In genomic region chr2:63484901-63485300, GRCh38 we compare ENCODE assay signal across 18 cellular contexts.
A peak's percentile ranks its signal among the peaks of the same experiment; 100 is the strongest.
DNase-seq lines count a peak whose midpoint lies in the region; ATAC-seq and TF ChIP-seq lines count a peak whose summit lies in the region.
"Had no signal": no experiment of that assay in that cellular context is flagged by ENCODE, and none has a peak within 500 bp of the region (broad histone marks: within the 10 kb centered on the region; RNA-seq: fewer than 3 reads in every experiment).

No MANE protein-coding gene starts in this region.

- no peak overlapping the region for H2AK5ac ChIP-seq in H9 (ENCODE audit: insufficient read length, low read length)

- H2BK20ac ChIP-seq in H9 (ENCODE audit: low read depth, low read length, poor library complexity, severe bottlenecking): no peak overlapping the region

- H3K36me3 ChIP-seq in HUES64 (ENCODE audit: insufficient read depth, low read length): no peaks in the 10 kb centered on the region
- H3K36me3 ChIP-seq: BE2C had no signal

- H3K4me1 Mint-ChIP-seq in H9 (peaks cover 11 to 12% of the 10 kb centered on the region in 2 experiments), mesothelial cell of epicardium (no peaks in the 10 kb centered on the region)
- H3K4me1 Mint-ChIP-seq in activated T-helper 1 cell treated with anti-CD3 and anti-CD28 coated beads, Interleukin-12 subunit alpha, Interleukin-12 subunit beta, Interleukin-2, Interleukin-4 antibody, amounts not matched to agents 30 ng/mL and 10 ng/mL and 1 ng/mL, durations not matched to agents 14 hours and 24 hours and 36 hours (ENCODE audit: low read depth): no peaks in the 10 kb centered on the region

- H3K4me1 ChIP-seq in H9 (ENCODE audit: insufficient read depth, low read length): 0 out of 2 replicates have a peak, but pooled peaks cover 2% of the 10 kb centered on the region
- H3K4me1 ChIP-seq in HUES64 (ENCODE audit: insufficient read depth, low read length): peaks cover 9% of the 10 kb centered on the region; the same call in 1 of the 2 replicates
- H3K4me1 ChIP-seq: BE2C had no signal

- H3K4me3 ChIP-seq in HUES64 (ENCODE audit: low read length): no peak overlapping the region
- H3K4me3 ChIP-seq: SK-N-MC had no signal

- H3K56ac ChIP-seq in H9 (ENCODE audit: insufficient read length, low read depth, low read length): no peak overlapping the region

- H3K27ac Mint-ChIP-seq in H9 (peak overlapping the region in 2 of 3 experiments; percentile 34 to 53; a peak in 3 of 7 replicates), mesothelial cell of epicardium (peak overlapping the region; percentile 9)
- H3K27ac Mint-ChIP-seq in activated T-helper 1 cell treated with anti-CD3 and anti-CD28 coated beads, Interleukin-12 subunit alpha, Interleukin-12 subunit beta, Interleukin-2, Interleukin-4 antibody, amounts not matched to agents 30 ng/mL and 10 ng/mL and 1 ng/mL, durations not matched to agents 14 hours and 24 hours and 36 hours: no peak overlapping the region

- H3K9ac ChIP-seq in H9 (ENCODE audit: extremely low read depth, insufficient read length, low read length): no peak overlapping the region
- H3K9ac ChIP-seq in HUES64 (ENCODE audit: low read depth, low read length): no peak overlapping the region
- H3K9ac ChIP-seq: KMS-11 had no signal

- no peaks in the 10 kb centered on the region for H3K79me1 ChIP-seq in H9 (ENCODE audit: insufficient read depth, low read depth, low read length, poor library complexity, severe bottlenecking)

- H3K18ac ChIP-seq in H9 (ENCODE audit: insufficient read length, low read depth, low read length): no peak overlapping the region

- H3K23ac ChIP-seq in H9 (ENCODE audit: insufficient read length, low read depth, low read length): no peak overlapping the region

- no peak overlapping the region for H2BK12ac ChIP-seq in H9 (ENCODE audit: insufficient read length, low read depth, low read length)

- no peak overlapping the region for H2AFZ ChIP-seq in H9 (ENCODE audit: low read length)

- H3K27me3 ChIP-seq in H9 (ENCODE audit: insufficient read depth, low read length): no peaks in the 10 kb centered on the region
- no peaks in the 10 kb centered on the region for H3K27me3 ChIP-seq in HUES64 (ENCODE audit: insufficient read depth, low read length)
- H3K27me3 ChIP-seq: BE2C had no signal

- no peak overlapping the region for H3K27ac ChIP-seq in H9 (ENCODE audit: insufficient read length, low read depth, low read length)
- 0 out of 2 replicates have a peak overlapping the region, but pooled peaks have one; percentile 13 for H3K27ac ChIP-seq in HUES64 (ENCODE audit: low read depth, low read length)
- H3K27ac ChIP-seq: KMS-11, SK-N-MC had no signal

- H3K79me2 ChIP-seq in H9 (ENCODE audit: insufficient read depth, low read length): no peaks in the 10 kb centered on the region

- no peak overlapping the region for H2BK5ac ChIP-seq in H9 (ENCODE audit: insufficient read length, low read length)

- no peak overlapping the region for H3T11ph ChIP-seq in H9 (ENCODE audit: low read length)

- no peak for TF ChIP-seq CTCF in H9 (conservative IDR thresholded peaks at IDR 0.05)
- no peak for TF ChIP-seq CTCF in mesothelial cell of epicardium (IDR thresholded peaks at IDR 0.05; ENCODE audit: unreplicated experiment)

- no peaks in the 10 kb centered on the region for H3K27me3 Mint-ChIP-seq in H9 (ENCODE audit: low read depth)
- no peaks in the 10 kb centered on the region for H3K27me3 Mint-ChIP-seq in mesothelial cell of epicardium (ENCODE audit: low read depth)
- no peaks in the 10 kb centered on the region for H3K27me3 Mint-ChIP-seq in activated T-helper 1 cell treated with anti-CD3 and anti-CD28 coated beads, Interleukin-12 subunit alpha, Interleukin-12 subunit beta, Interleukin-2, Interleukin-4 antibody, amounts not matched to agents 30 ng/mL and 10 ng/mL and 1 ng/mL, durations not matched to agents 14 hours and 24 hours and 36 hours (ENCODE audit: insufficient read depth)

- H3K4me2 ChIP-seq in H9 (ENCODE audit: insufficient read depth, insufficient read length, low read length): no peak overlapping the region
- H3K4me2 ChIP-seq: KMS-11 had no signal

- no peaks in the 10 kb centered on the region for H3K23me2 ChIP-seq in H9 (ENCODE audit: insufficient read length, low read depth, low read length, poor library complexity, severe bottlenecking)

- H2BK15ac ChIP-seq in H9 (ENCODE audit: low read depth, low read length): no peak overlapping the region

- no peak overlapping the region for H2BK120ac ChIP-seq in H9 (ENCODE audit: low read depth, low read length, poor library complexity, severe bottlenecking)

- WGBS in H9 (ENCODE audit: extremely low coverage, insufficient read length, low lambda C conversion rate): no CpG with 5 or more reads among the region's 6 CpGs
- WGBS in HUES64: 94% methylated on average over 6 of the region's 6 CpGs

- H3K9me3 ChIP-seq in H9 (ENCODE audit: control insufficient read depth, low read depth, low read length): no peaks in the 10 kb centered on the region
- H3K9me3 ChIP-seq in HUES64 (ENCODE audit: insufficient read depth, low read depth, low read length): no peaks in the 10 kb centered on the region
- H3K9me3 ChIP-seq: BE2C had no signal

- no peak overlapping the region for H3K4ac ChIP-seq in H9 (ENCODE audit: low read depth, low read length)

- no peak overlapping the region for H4K8ac ChIP-seq in H9 (replicated peaks; ENCODE audit: insufficient read length, low read depth, low read length)

- intact Hi-C loops in activated T-helper 1 cell treated with anti-CD3 and anti-CD28 coated beads, Interleukin-12 subunit alpha, Interleukin-12 subunit beta, Interleukin-2, Interleukin-4 antibody, amounts not matched to agents 30 ng/mL and 10 ng/mL and 1 ng/mL, durations not matched to agents 14 hours and 24 hours and 36 hours (cut with micrococcal nuclease): loop anchor here (10.0 kb wide), 1 partner anchor 1030 kb away; no protein-coding TSS in a partner anchor

- H3K4me3 Mint-ChIP-seq in H9 (no peak overlapping the region), mesothelial cell of epicardium (no peak overlapping the region)
- no peak overlapping the region for H3K4me3 Mint-ChIP-seq in activated T-helper 1 cell treated with anti-CD3 and anti-CD28 coated beads, Interleukin-12 subunit alpha, Interleukin-12 subunit beta, Interleukin-2, Interleukin-4 antibody, amounts not matched to agents 30 ng/mL and 10 ng/mL and 1 ng/mL, durations not matched to agents 14 hours and 24 hours and 36 hours

- H3K14ac ChIP-seq in H9 (ENCODE audit: insufficient read depth, low read length): no peak overlapping the region

- H4K91ac ChIP-seq in H9 (ENCODE audit: insufficient read length, low read depth, low read length): no peak overlapping the region

- DNase-seq in H9 (no peak), astrocyte of the hippocampus (ENCODE audit: low read depth, low spot score) (peak; percentile 1), mesothelial cell of epicardium (ENCODE audit: low spot score in 2 of 2, unreplicated experiment in 2 of 2) (no peak), NCI-H774 (lab: John Stamatoyannopoulos, UW) (no peak)
- no peak for DNase-seq in activated T-helper 1 cell treated with anti-CD3 and anti-CD28 coated beads, Interleukin-12 subunit alpha, Interleukin-12 subunit beta, Interleukin-2, Interleukin-4 antibody, amounts not matched to agents 30 ng/mL and 10 ng/mL and 1 ng/mL, durations not matched to agents 14 hours and 24 hours and 36 hours (ENCODE audit: low spot score)
- DNase-seq: BE2C, COR-L47, DMS79, IMR-90, MV-4-11, NCI-H1694, NCI-H2171, NCI-H524 treated with DMSO at 0.1 percent for 48 hours, SHP77 had no signal

- H3K36me3 Mint-ChIP-seq in H9 (ENCODE audit: insufficient read depth in 1 of 3, low read depth in 3 of 3) (peaks cover 0 to 20% (median 12%) of the 10 kb centered on the region in 3 experiments; a peak in 6 of 7 replicates), mesothelial cell of epicardium (peaks cover 18% of the 10 kb centered on the region)
- H3K36me3 Mint-ChIP-seq in activated T-helper 1 cell treated with anti-CD3 and anti-CD28 coated beads, Interleukin-12 subunit alpha, Interleukin-12 subunit beta, Interleukin-2, Interleukin-4 antibody, amounts not matched to agents 30 ng/mL and 10 ng/mL and 1 ng/mL, durations not matched to agents 14 hours and 24 hours and 36 hours (ENCODE audit: low read depth): no peaks in the 10 kb centered on the region

- H3K9me3 Mint-ChIP-seq in H9: no peaks in the 10 kb centered on the region; a peak in 1 of 5 replicates
- H3K9me3 Mint-ChIP-seq in mesothelial cell of epicardium: peaks cover 14% of the 10 kb centered on the region
- H3K9me3 Mint-ChIP-seq in activated T-helper 1 cell treated with anti-CD3 and anti-CD28 coated beads, Interleukin-12 subunit alpha, Interleukin-12 subunit beta, Interleukin-2, Interleukin-4 antibody, amounts not matched to agents 30 ng/mL and 10 ng/mL and 1 ng/mL, durations not matched to agents 14 hours and 24 hours and 36 hours: no peaks in the 10 kb centered on the region

- no peak for ATAC-seq in GM21381 (IDR thresholded peaks at IDR 0.05; ENCODE audit: unreplicated experiment)

- H4K20me1 ChIP-seq in H9 (ENCODE audit: control insufficient read depth, insufficient read depth, insufficient read length): no peaks in the 10 kb centered on the region

- H4K5ac ChIP-seq in H9 (ENCODE audit: insufficient read length, low read depth, low read length): no peak overlapping the region
